ENCODE assay signal across 1 cellular context in genomic region chr17:7023576-7024401, GRCh38.
TF ChIP-seq lines count a peak whose summit lies in the region.

No MANE protein-coding gene starts in this region.

TF ChIP-seq in K562, 482 proteins besides CTCF, POLR2A, EP300 and RAD21 (continued from another document and continues in another):
- TF ChIP-seq TBP (optimal IDR thresholded peaks at IDR 0.05; ENCODE audit: low read depth, low read length): peak; percentile 20
- TF ChIP-seq CREB1 (IDR thresholded peaks at IDR 0.05): peak; percentile 27; the same call in 1 of the 2 replicates
- 0 out of 2 replicates have a peak, but pooled peaks have one; percentile 18 for TF ChIP-seq CREB1 (CRISPR knock-in tag; IDR thresholded peaks at IDR 0.05)
- TF ChIP-seq RBFOX2 (IDR thresholded peaks at IDR 0.05; ENCODE audit: low read depth, low read length): peak; percentile 52
- TF ChIP-seq TAF9B (IDR thresholded peaks at IDR 0.05; ENCODE audit: partially characterized antibody): no peak
- TF ChIP-seq MGA (IDR thresholded peaks at IDR 0.05): peak; percentile 98
- 0 out of 2 replicates have a peak, but pooled peaks have one; percentile 3 for TF ChIP-seq BHLHE40 (IDR thresholded peaks at IDR 0.05; ENCODE audit: low read length)
- TF ChIP-seq ZNF584 (CRISPR knock-in tag; IDR thresholded peaks at IDR 0.05; ENCODE audit: low read depth): no peak
- no peak for TF ChIP-seq TRIM24 (IDR thresholded peaks at IDR 0.05)
- TF ChIP-seq CREB3L1 (IDR thresholded peaks at IDR 0.05; ENCODE audit: borderline replicate concordance, low read depth): no peak
- TF ChIP-seq HNRNPLL (IDR thresholded peaks at IDR 0.05; ENCODE audit: low read depth, low read length, poor library complexity, severe bottlenecking): peak; percentile 63
- no peak for TF ChIP-seq BDP1 (IDR thresholded peaks at IDR 0.05; ENCODE audit: insufficient read depth, insufficient read length)
- peak; percentile 64 for TF ChIP-seq MEIS2 (IDR thresholded peaks at IDR 0.05; ENCODE audit: partially characterized antibody)
- TF ChIP-seq BRF2 (IDR thresholded peaks at IDR 0.05; ENCODE audit: borderline replicate concordance, insufficient read depth, insufficient read length): no peak
- peak; percentile 51; the same call in 1 of the 2 replicates for TF ChIP-seq JUND (IDR thresholded peaks at IDR 0.05; ENCODE audit: borderline replicate concordance, low read depth, low read length)
- peak; percentile 39; the same call in 1 of the 3 replicates for TF ChIP-seq JUND (tag; IDR thresholded peaks at IDR 0.05; ENCODE audit: borderline replicate concordance, low read depth, low read length)
- TF ChIP-seq ZNF318 (IDR thresholded peaks at IDR 0.05; ENCODE audit: borderline replicate concordance in 1 of 2, low read depth in 1 of 2): no peak
- TF ChIP-seq, protein P1, sequence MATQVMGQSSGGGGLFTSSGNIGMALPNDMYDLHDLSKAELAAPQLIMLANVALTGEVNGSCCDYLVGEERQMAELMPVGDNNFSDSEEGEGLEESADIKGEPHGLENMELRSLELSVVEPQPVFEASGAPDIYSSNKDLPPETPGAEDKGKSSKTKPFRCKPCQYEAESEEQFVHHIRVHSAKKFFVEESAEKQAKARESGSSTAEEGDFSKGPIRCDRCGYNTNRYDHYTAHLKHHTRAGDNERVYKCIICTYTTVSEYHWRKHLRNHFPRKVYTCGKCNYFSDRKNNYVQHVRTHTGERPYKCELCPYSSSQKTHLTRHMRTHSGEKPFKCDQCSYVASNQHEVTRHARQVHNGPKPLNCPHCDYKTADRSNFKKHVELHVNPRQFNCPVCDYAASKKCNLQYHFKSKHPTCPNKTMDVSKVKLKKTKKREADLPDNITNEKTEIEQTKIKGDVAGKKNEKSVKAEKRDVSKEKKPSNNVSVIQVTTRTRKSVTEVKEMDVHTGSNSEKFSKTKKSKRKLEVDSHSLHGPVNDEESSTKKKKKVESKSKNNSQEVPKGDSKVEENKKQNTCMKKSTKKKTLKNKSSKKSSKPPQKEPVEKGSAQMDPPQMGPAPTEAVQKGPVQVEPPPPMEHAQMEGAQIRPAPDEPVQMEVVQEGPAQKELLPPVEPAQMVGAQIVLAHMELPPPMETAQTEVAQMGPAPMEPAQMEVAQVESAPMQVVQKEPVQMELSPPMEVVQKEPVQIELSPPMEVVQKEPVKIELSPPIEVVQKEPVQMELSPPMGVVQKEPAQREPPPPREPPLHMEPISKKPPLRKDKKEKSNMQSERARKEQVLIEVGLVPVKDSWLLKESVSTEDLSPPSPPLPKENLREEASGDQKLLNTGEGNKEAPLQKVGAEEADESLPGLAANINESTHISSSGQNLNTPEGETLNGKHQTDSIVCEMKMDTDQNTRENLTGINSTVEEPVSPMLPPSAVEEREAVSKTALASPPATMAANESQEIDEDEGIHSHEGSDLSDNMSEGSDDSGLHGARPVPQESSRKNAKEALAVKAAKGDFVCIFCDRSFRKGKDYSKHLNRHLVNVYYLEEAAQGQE (CRISPR knock-in tag; IDR thresholded peaks at IDR 0.05; ENCODE audit: low read depth): no peak
- no peak for TF ChIP-seq MCM2 (IDR thresholded peaks at IDR 0.05; ENCODE audit: low read depth)
- no peak for TF ChIP-seq GATAD2B (IDR thresholded peaks at IDR 0.05; ENCODE audit: borderline replicate concordance)
- TF ChIP-seq, protein P2, sequence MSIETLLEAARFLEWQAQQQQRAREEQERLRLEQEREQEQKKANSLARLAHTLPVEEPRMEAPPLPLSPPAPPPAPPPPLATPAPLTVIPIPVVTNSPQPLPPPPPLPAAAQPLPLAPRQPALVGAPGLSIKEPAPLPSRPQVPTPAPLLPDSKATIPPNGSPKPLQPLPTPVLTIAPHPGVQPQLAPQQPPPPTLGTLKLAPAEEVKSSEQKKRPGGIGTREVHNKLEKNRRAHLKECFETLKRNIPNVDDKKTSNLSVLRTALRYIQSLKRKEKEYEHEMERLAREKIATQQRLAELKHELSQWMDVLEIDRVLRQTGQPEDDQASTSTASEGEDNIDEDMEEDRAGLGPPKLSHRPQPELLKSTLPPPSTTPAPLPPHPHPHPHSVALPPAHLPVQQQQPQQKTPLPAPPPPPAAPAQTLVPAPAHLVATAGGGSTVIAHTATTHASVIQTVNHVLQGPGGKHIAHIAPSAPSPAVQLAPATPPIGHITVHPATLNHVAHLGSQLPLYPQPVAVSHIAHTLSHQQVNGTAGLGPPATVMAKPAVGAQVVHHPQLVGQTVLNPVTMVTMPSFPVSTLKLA (conservative IDR thresholded peaks at IDR 0.05): peak; percentile 51 to 74; a peak in 3 of 4 replicates
